In genomic region chr17:82670661-82671060, GRCh38 we compare ENCODE assay signal across 27 cellular contexts. TPM values are rescaled to one million over a fixed set of nuclear protein-coding genes. Genes with fewer than 3 reads are reported as not detected.
A peak's percentile ranks its signal among the peaks of the same experiment; 100 is the strongest.
DNase-seq lines count a peak whose midpoint lies in the region; ATAC-seq and TF ChIP-seq lines count a peak whose summit lies in the region.
"Had no signal": no experiment of that assay in that cellular context is flagged by ENCODE, and none has a peak within 500 bp of the region (broad histone marks: within the 10 kb centered on the region; RNA-seq: fewer than 3 reads in every experiment).

No MANE protein-coding gene starts in this region.

- TF ChIP-seq CTCF in esophagus squamous epithelium (IDR thresholded peaks at IDR 0.05): no peak
- no peak for TF ChIP-seq CTCF in vagina (IDR thresholded peaks at IDR 0.05)

- no peaks in the 10 kb centered on the region for H3K27me3 ChIP-seq in esophagus squamous epithelium
- no peaks in the 10 kb centered on the region for H3K27me3 ChIP-seq in vagina
- H3K27me3 ChIP-seq: cardiac muscle cell, pancreas had no signal

- H3K27ac ChIP-seq in esophagus squamous epithelium: peak overlapping the region in 3 of 4 donors; percentile 73 to 81 (median 75)
- H3K27ac ChIP-seq in vagina: peak overlapping the region; percentile 39
- H3K27ac ChIP-seq: C4-2B, pancreas had no signal

- no peak for ATAC-seq in Right ventricle myocardium superior (ENCODE audit: poor library complexity)
- no peak for ATAC-seq in left ventricle myocardium superior
- ATAC-seq in sciatic nerve: no peak
- no peak for ATAC-seq in GM18873 (IDR thresholded peaks at IDR 0.05; ENCODE audit: low FRiP score, unreplicated experiment)
- ATAC-seq: activated CD8-positive, alpha-beta T cell treated with anti-CD3 and anti-CD28 coated beads for 36 hours; activated naive CD4-positive, alpha-beta T cell treated with anti-CD3 and anti-CD28 coated beads, Interleukin-2, amount 50 U/mL, for 72 hours; activated T-helper 17 cell treated with anti-CD3 and anti-CD28 coated beads, Interleukin-2, amount 50 U/mL, for 72 hours; K562; pancreas; stimulated activated naive CD8-positive, alpha-beta T cell treated with anti-CD3 and anti-CD28 coated beads, Interleukin-15, Interleukin-2, amounts not matched to agents 100 U/mL and 50 U/mL, for 24 hours had no signal

- H3K9me3 ChIP-seq in esophagus squamous epithelium (no peaks in the 10 kb centered on the region), vagina (no peaks in the 10 kb centered on the region)
- H3K9me3 ChIP-seq: pancreas, thoracic aorta had no signal

- H3K36me3 ChIP-seq in esophagus squamous epithelium (no peaks in the 10 kb centered on the region), vagina (no peaks in the 10 kb centered on the region)
- H3K36me3 ChIP-seq: cardiac muscle cell, pancreas, thoracic aorta had no signal

- intact Hi-C loops in Right ventricle myocardium superior (cut with DNase I) (no loop called here), left ventricle myocardium superior (cut with micrococcal nuclease) (no loop called here), esophagus squamous epithelium (cut with DNase I) (no loop called here), sciatic nerve (cut with DNase I) (no loop called here), vagina (cut with DNase I) (no loop called here)

- no peak overlapping the region for H3K4me3 ChIP-seq in esophagus squamous epithelium
- H3K4me3 ChIP-seq in vagina: no peak overlapping the region
- H3K4me3 ChIP-seq: cardiac muscle cell, K562, pancreas had no signal

- H3K4me1 ChIP-seq in esophagus squamous epithelium (peaks cover 0 to 31% (median 3%) of the 10 kb centered on the region in 3 donors), vagina (peaks cover 5% of the 10 kb centered on the region)
- H3K4me1 ChIP-seq: pancreas had no signal

- TF ChIP-seq POLR2A in esophagus squamous epithelium (IDR thresholded peaks at IDR 0.05): no peak
- TF ChIP-seq POLR2A in vagina (IDR thresholded peaks at IDR 0.05): no peak

- DNase-seq in Right ventricle myocardium superior (peak; percentile 30), left ventricle myocardium superior (no peak), esophagus squamous epithelium (lab: John Stamatoyannopoulos, UW) (no peak), sciatic nerve (ENCODE audit: low spot score) (peak; percentile 42), vagina (ENCODE audit: extremely low spot score in 2 of 2) (no peak), glomerular visceral epithelial cell (ENCODE audit: extremely low spot score) (no peak), COLO829 (ENCODE audit: low spot score) (no peak)
- DNase-seq: activated CD8-positive, alpha-beta T cell treated with anti-CD3 and anti-CD28 coated beads for 36 hours; anterior cingulate cortex; DMS79 treated with DMSO at 0.1 percent for 48 hours; endodermal cell; GDM1; kidney; NCI-H1105; NCI-H187 treated with DMSO at 0.1 percent for 48 hours; NCI-H2171; nephron progenitor cell; stimulated activated CD4-positive, alpha-beta T cell treated with anti-CD3 and anti-CD28 coated beads, Interleukin-1b, Interleukin-23, amount 100 ng/mL, for 48 hours; stimulated activated naive CD8-positive, alpha-beta T cell treated with anti-CD3 and anti-CD28 coated beads, Interleukin-15, Interleukin-2, amounts not matched to agents 100 U/mL and 50 U/mL, for 24 hours had no signal

- 85 to 90% methylated on average over 13 of the region's 13 CpGs for WGBS in esophagus squamous epithelium, 2 donors

RNA-seq across cellular contexts. Expression of gene WDR45B, which starts 22.4 kb away (rescaled TPM):
- total RNA-seq in Right ventricle myocardium superior: 34.3 TPM
- total RNA-seq in left ventricle myocardium superior: 37.3 TPM
- total RNA-seq in esophagus squamous epithelium: 100 to 1,000 TPM in 1 of 4 donors, 10 to 100 TPM in 3; 85.1 to 104 (median 89.3) TPM
- total RNA-seq in sciatic nerve: 67.1 TPM
- total RNA-seq in vagina: 86.4 TPM

RNA-seq across cellular contexts. Expression of gene RAB40B, which starts 27.8 kb away (rescaled TPM):
- 20.7 TPM for total RNA-seq in Right ventricle myocardium superior
- 21.3 TPM for total RNA-seq in left ventricle myocardium superior
- 10 to 100 TPM in 2 of 4 donors, 1 to 10 TPM in 2; 3.4 to 20.8 (median 9.8) TPM for total RNA-seq in esophagus squamous epithelium
- 30.3 TPM for total RNA-seq in sciatic nerve
- total RNA-seq in vagina: 29.2 TPM

RNA-seq across cellular contexts. Expression of gene FN3KRP, which starts 45.8 kb away (rescaled TPM):
- 13.2 TPM for total RNA-seq in Right ventricle myocardium superior
- total RNA-seq in left ventricle myocardium superior: 14.0 TPM
- 10 to 100 TPM in 2 of 4 donors, 1 to 10 TPM in 2; 9.1 to 13.5 (median 10.2) TPM for total RNA-seq in esophagus squamous epithelium
- 32.3 TPM for total RNA-seq in sciatic nerve
- 10.6 TPM for total RNA-seq in vagina

Comparison
In these comparisons a context has a peak if more than half of its experiments do, and no peak if none do; other contexts are left out.
1. DNase-seq: peak in Right ventricle myocardium superior (single experiment) and sciatic nerve (single experiment); none in left ventricle myocardium superior (single experiment), esophagus squamous epithelium (single experiment), vagina (0 of 2), glomerular visceral epithelial cell (single experiment) and COLO829 (single experiment).